Comparison of ENCODE assay signal across 1 cellular context in genomic region chr11:105000797-105001196, GRCh38.
TF ChIP-seq lines count a peak whose summit lies in the region.

No MANE protein-coding gene starts in this region.

TF ChIP-seq in K562, 482 proteins besides CTCF, POLR2A, EP300 and RAD21:
- TF ChIP-seq BHLHE40 (IDR thresholded peaks at IDR 0.05; ENCODE audit: low read length): no peak
- peak; percentile 72 for TF ChIP-seq CTCFL (IDR thresholded peaks at IDR 0.05; ENCODE audit: borderline replicate concordance, insufficient read depth, low read depth, low read length, poor library complexity, severe bottlenecking)
- 0 out of 2 replicates have a peak, but pooled peaks have one; percentile 26 for TF ChIP-seq ETV5 (CRISPR knock-in tag; IDR thresholded peaks at IDR 0.05; ENCODE audit: low read depth)
- no peak for TF ChIP-seq ZNF395 (CRISPR knock-in tag; IDR thresholded peaks at IDR 0.05)
